In the genomic region with DNA sequence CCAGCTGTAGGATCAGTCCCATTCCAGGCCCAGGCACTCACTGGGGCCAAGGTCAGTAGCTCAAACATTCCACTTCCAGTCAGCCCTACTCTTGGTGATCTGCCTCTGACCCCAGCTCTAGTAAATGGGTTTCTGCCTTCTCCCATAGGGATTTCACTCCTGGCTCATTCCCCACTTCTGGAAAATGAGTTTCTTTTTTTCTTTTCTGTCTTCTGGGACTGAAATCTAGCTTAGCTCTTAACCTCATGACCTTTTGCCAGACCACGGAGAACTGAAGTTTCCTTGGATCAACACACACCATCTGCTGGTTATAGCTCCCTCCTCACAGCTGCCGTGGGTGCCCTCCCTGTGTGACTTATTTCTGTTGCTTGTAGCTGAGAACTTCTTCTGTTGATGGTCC, we compare ENCODE assay signal across 19 cellular contexts. TPM values are rescaled to one million over a fixed set of nuclear protein-coding genes. Genes with fewer than 3 reads are reported as not detected.
A peak's percentile ranks its signal among the peaks of the same experiment; 100 is the strongest.
DNase-seq lines count a peak whose midpoint lies in the region; ATAC-seq, FAIRE-seq and TF ChIP-seq lines count a peak whose summit lies in the region.
"Had no signal": no experiment of that assay in that cellular context is flagged by ENCODE, and none has a peak within 500 bp of the region (broad histone marks: within the 10 kb centered on the region; RNA-seq: fewer than 3 reads in every experiment).

No MANE protein-coding gene starts in this region.

- no peak overlapping the region for H3K4me3 Mint-ChIP-seq in astrocyte (ENCODE audit: unreplicated experiment)
- H3K4me3 Mint-ChIP-seq: activated CD8-positive, alpha-beta T cell treated with anti-CD3 and anti-CD28 coated beads for 36 hours; brain; effector memory CD8-positive, alpha-beta T cell; naive thymus-derived CD8-positive, alpha-beta T cell had no signal

- no peaks in the 10 kb centered on the region for H3K79me2 ChIP-seq in astrocyte (ENCODE audit: insufficient read depth, low read length)

- H3K36me3 Mint-ChIP-seq in astrocyte (ENCODE audit: low read depth, unreplicated experiment), result peaks cover 17% of the 10 kb centered on the region
- H3K36me3 Mint-ChIP-seq: brain; naive thymus-derived CD8-positive, alpha-beta T cell had no signal

- WGBS in suprapubic skin, result 61% methylated on average over 2 of the region's 2 CpGs

- no peaks in the 10 kb centered on the region for H4K20me1 ChIP-seq in astrocyte (ENCODE audit: insufficient read depth, low read length)

- no peak overlapping the region for H2AFZ ChIP-seq in astrocyte (ENCODE audit: low read depth, low read length)

- TF ChIP-seq POLR2A in suprapubic skin (IDR thresholded peaks at IDR 0.05), result no peak

- intact Hi-C loops in Right ventricle myocardium inferior (cut with DNase I) (loop anchor here (10.0 kb wide), 1 partner anchor 197 kb away; no protein-coding TSS in a partner anchor), left ventricle myocardium inferior (cut with micrococcal nuclease) (no loop called here)

- ATAC-seq in Right ventricle myocardium inferior (peak; percentile 89), GM18909 (IDR thresholded peaks at IDR 0.05; ENCODE audit: poor library complexity, unreplicated experiment) (no peak)
- ATAC-seq: activated CD8-positive, alpha-beta T cell treated with anti-CD3 and anti-CD28 coated beads for 36 hours; effector memory CD8-positive, alpha-beta T cell; left colon; naive thymus-derived CD8-positive, alpha-beta T cell had no signal

- peaks cover 13% of the 10 kb centered on the region for H3K4me1 Mint-ChIP-seq in astrocyte (ENCODE audit: low read depth, unreplicated experiment)
- H3K4me1 Mint-ChIP-seq: brain; naive thymus-derived CD8-positive, alpha-beta T cell had no signal

- H3K4me1 ChIP-seq in right atrium auricular region (no peaks in the 10 kb centered on the region), astrocyte (ENCODE audit: insufficient read depth, low read length) (no peaks in the 10 kb centered on the region), left ventricle myocardium inferior (no peaks in the 10 kb centered on the region), suprapubic skin (no peaks in the 10 kb centered on the region)

- TF ChIP-seq EP300 in suprapubic skin (IDR thresholded peaks at IDR 0.05), result no peak

- H3K27me3 ChIP-seq in right atrium auricular region (no peaks in the 10 kb centered on the region), astrocyte (ENCODE audit: insufficient read depth, low read length) (no peaks in the 10 kb centered on the region), left ventricle myocardium inferior (ENCODE audit: low read depth) (no peaks in the 10 kb centered on the region), suprapubic skin (no peaks in the 10 kb centered on the region)

- no peaks in the 10 kb centered on the region for H3K9me3 ChIP-seq in right atrium auricular region
- no peaks in the 10 kb centered on the region for H3K9me3 ChIP-seq in astrocyte (ENCODE audit: insufficient read depth, low read depth, low read length)
- H3K9me3 ChIP-seq in left ventricle myocardium inferior (replicated peaks), result peaks cover 15% of the 10 kb centered on the region
- H3K9me3 ChIP-seq in suprapubic skin, result no peaks in the 10 kb centered on the region

- peaks cover 1% of the 10 kb centered on the region for H3K9me3 Mint-ChIP-seq in astrocyte (ENCODE audit: unreplicated experiment)

- H3K36me3 ChIP-seq in right atrium auricular region (no peaks in the 10 kb centered on the region), astrocyte (ENCODE audit: insufficient read depth, low read length) (no peaks in the 10 kb centered on the region), left ventricle myocardium inferior (no peaks in the 10 kb centered on the region), suprapubic skin (no peaks in the 10 kb centered on the region)

- no peak overlapping the region for H3K4me3 ChIP-seq in right atrium auricular region
- H3K4me3 ChIP-seq in astrocyte (ENCODE audit: insufficient read depth, low read depth, low read length), result no peak overlapping the region
- H3K4me3 ChIP-seq in left ventricle myocardium inferior, result no peak overlapping the region
- no peak overlapping the region for H3K4me3 ChIP-seq in suprapubic skin

- FAIRE-seq in astrocyte (lab: Jason Lieb, UNC), result no peak
- FAIRE-seq: A204.1 had no signal

- H3K27ac Mint-ChIP-seq in astrocyte (ENCODE audit: unreplicated experiment), result no peak overlapping the region
- H3K27ac Mint-ChIP-seq: activated CD8-positive, alpha-beta T cell treated with anti-CD3 and anti-CD28 coated beads for 36 hours; brain; effector memory CD8-positive, alpha-beta T cell; naive thymus-derived CD8-positive, alpha-beta T cell had no signal

- H3K27ac ChIP-seq in right atrium auricular region (no peak overlapping the region), astrocyte (ENCODE audit: low read depth, low read length) (no peak overlapping the region), left ventricle myocardium inferior (replicated peaks) (no peak overlapping the region), suprapubic skin (no peak overlapping the region)

- H3K27me3 Mint-ChIP-seq in astrocyte (ENCODE audit: low read depth, unreplicated experiment), result no peaks in the 10 kb centered on the region
- H3K27me3 Mint-ChIP-seq: activated CD8-positive, alpha-beta T cell treated with anti-CD3 and anti-CD28 coated beads for 36 hours; brain; effector memory CD8-positive, alpha-beta T cell had no signal

- no peak overlapping the region for H3K4me2 ChIP-seq in astrocyte (ENCODE audit: low read length)

- no peak for DNase-seq in Right ventricle myocardium inferior (ENCODE audit: missing footprints)
- no peak for DNase-seq in right atrium auricular region (ENCODE audit: low spot score)
- DNase-seq in astrocyte (ENCODE audit: low read depth), result peak; percentile 24
- peak; percentile 18 for DNase-seq in left ventricle myocardium inferior
- no peak for DNase-seq in suprapubic skin (ENCODE audit: low spot score in 2 of 2)
- DNase-seq in NCI-H2171 treated with DMSO at 0.1 percent for 48 hours (lab: John Stamatoyannopoulos, UW), result no peak
- no peak for DNase-seq in NK-92 treated with Interleukin-12 subunit alpha and Interleukin-12 subunit beta, amount 100 ng/mL, for 24 hours (lab: John Stamatoyannopoulos, UW)
- DNase-seq: activated CD8-positive, alpha-beta T cell treated with anti-CD3 and anti-CD28 coated beads for 36 hours; activated effector memory CD4-positive, alpha-beta T cell treated with anti-CD3 and anti-CD28 coated beads, Interleukin-2, amount 50 U/mL, for 16 hours; effector memory CD8-positive, alpha-beta T cell; head of caudate nucleus; left colon; naive thymus-derived CD8-positive, alpha-beta T cell; NCI-H1436 treated with DMSO at 0.1 percent for 48 hours; NCI-H748 treated with DMSO at 0.1 percent for 48 hours; SHP77 had no signal

- no peak overlapping the region for H3K9ac ChIP-seq in astrocyte (ENCODE audit: low read length)

- TF ChIP-seq CTCF in right atrium auricular region (IDR thresholded peaks at IDR 0.05) (no peak), astrocyte (IDR thresholded peaks at IDR 0.05; ENCODE audit: insufficient read depth, low read depth, low read length) (no peak), left ventricle myocardium inferior (IDR thresholded peaks at IDR 0.05; ENCODE audit: borderline replicate concordance) (no peak), suprapubic skin (IDR thresholded peaks at IDR 0.05) (no peak)

RNA-seq across cellular contexts. Expression of a gene that starts 21.3 kb away (rescaled TPM):
- total RNA-seq in Right ventricle myocardium inferior (4.8 TPM), right atrium auricular region (1 to 10 TPM in 1 of 2 donors, under 1 TPM in 1; 0.96 to 2.8 TPM), astrocyte (54.3 and 55.5 TPM in 2 replicates), left ventricle myocardium inferior (2.8 TPM), suprapubic skin (1 to 10 TPM; 1.9 to 8.2 (median 6.4) TPM)
- total RNA-seq: activated CD8-positive, alpha-beta T cell treated with anti-CD3 and anti-CD28 coated beads for 36 hours had no signal

Comparison
In these comparisons a context has a peak if more than half of its experiments do, and no peak if none do; other contexts are left out.
1. DNase-seq: peak in astrocyte (single experiment) and left ventricle myocardium inferior (single experiment); none in Right ventricle myocardium inferior (single experiment), right atrium auricular region (single experiment), suprapubic skin (0 of 2), NCI-H2171 treated with DMSO at 0.1 percent for 48 hours (single experiment) and NK-92 treated with Interleukin-12 subunit alpha and Interleukin-12 subunit beta, amount 100 ng/mL, for 24 hours (single experiment).